ENCODE assay signal across 21 cellular contexts in the genomic region with DNA sequence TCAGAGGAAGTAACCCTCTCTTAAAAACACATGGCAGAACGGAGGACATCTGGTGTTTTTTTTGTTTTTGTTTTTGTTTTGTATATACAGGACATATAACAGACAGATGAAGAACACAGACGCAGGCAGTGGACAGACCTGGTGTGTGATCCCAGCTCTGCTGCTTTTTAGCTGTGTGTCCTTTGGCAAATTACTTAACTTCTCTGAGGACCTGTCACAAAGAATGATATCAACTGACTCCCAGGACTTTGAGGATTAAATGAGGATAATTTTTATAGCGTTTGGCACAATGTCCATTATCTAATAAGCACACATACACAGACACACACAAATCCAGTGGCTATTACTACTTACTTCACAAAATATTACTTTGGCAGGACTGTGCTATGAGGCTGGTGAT. TPM values are rescaled to one million over a fixed set of nuclear protein-coding genes. Genes with fewer than 3 reads are reported as not detected.
DNase-seq lines count a peak whose midpoint lies in the region; ATAC-seq and TF ChIP-seq lines count a peak whose summit lies in the region.
"Had no signal": no experiment of that assay in that cellular context is flagged by ENCODE, and none has a peak within 500 bp of the region (broad histone marks: within the 10 kb centered on the region; RNA-seq: fewer than 3 reads in every experiment).

No MANE protein-coding gene starts in this region.

- peaks cover 10% of the 10 kb centered on the region for H3K27me3 Mint-ChIP-seq in activated naive CD4-positive, alpha-beta T cell treated with anti-CD3 and anti-CD28 coated beads for 36 hours (ENCODE audit: low read depth)
- H3K27me3 Mint-ChIP-seq in glutamatergic neuron (ENCODE audit: unreplicated experiment): peaks cover 9% of the 10 kb centered on the region
- H3K27me3 Mint-ChIP-seq in naive thymus-derived CD8-positive, alpha-beta T cell: peaks cover 2 to 14% (median 6%) of the 10 kb centered on the region in 5 donors

- H3K36me3 Mint-ChIP-seq in activated naive CD4-positive, alpha-beta T cell treated with anti-CD3 and anti-CD28 coated beads for 36 hours (ENCODE audit: low read depth): no peaks in the 10 kb centered on the region
- no peaks in the 10 kb centered on the region for H3K36me3 Mint-ChIP-seq in glutamatergic neuron (ENCODE audit: unreplicated experiment)
- no peaks in the 10 kb centered on the region for H3K36me3 Mint-ChIP-seq in naive thymus-derived CD8-positive, alpha-beta T cell

- ATAC-seq in sciatic nerve (peak; percentile 27), GM21723 (IDR thresholded peaks at IDR 0.05; ENCODE audit: unreplicated experiment) (no peak)
- ATAC-seq in naive thymus-derived CD8-positive, alpha-beta T cell: no peak

- H3K9me3 ChIP-seq in HUES48 (ENCODE audit: control insufficient read depth, insufficient read depth, low read length): no peaks in the 10 kb centered on the region
- H3K9me3 ChIP-seq: HAP-1 had no signal

- H3K4me3 Mint-ChIP-seq in activated naive CD4-positive, alpha-beta T cell treated with anti-CD3 and anti-CD28 coated beads for 36 hours: no peak overlapping the region
- no peak overlapping the region for H3K4me3 Mint-ChIP-seq in glutamatergic neuron (ENCODE audit: unreplicated experiment)
- H3K4me3 Mint-ChIP-seq in naive thymus-derived CD8-positive, alpha-beta T cell: no peak overlapping the region

- peak overlapping the region; percentile 31 for H3K27ac ChIP-seq in HUES48 (ENCODE audit: low read depth, low read length)
- no peak overlapping the region for H3K27ac ChIP-seq in caudate nucleus (ENCODE audit: low read depth, low read length)
- H3K27ac ChIP-seq: 22Rv1 had no signal

- H3K4me3 ChIP-seq in HUES48 (ENCODE audit: low read depth, low read length): no peak overlapping the region
- H3K4me3 ChIP-seq: HAP-1 had no signal

- no peaks in the 10 kb centered on the region for H3K9me3 Mint-ChIP-seq in activated naive CD4-positive, alpha-beta T cell treated with anti-CD3 and anti-CD28 coated beads for 36 hours
- no peaks in the 10 kb centered on the region for H3K9me3 Mint-ChIP-seq in glutamatergic neuron (ENCODE audit: unreplicated experiment)
- H3K9me3 Mint-ChIP-seq in naive thymus-derived CD8-positive, alpha-beta T cell: no peaks in the 10 kb centered on the region

- H3K4me1 ChIP-seq in HUES48 (ENCODE audit: control insufficient read depth, insufficient read depth, low read length): peaks cover 32% of the 10 kb centered on the region
- H3K4me1 ChIP-seq: HAP-1 had no signal

- CTCF ChIA-PET in activated naive CD4-positive, alpha-beta T cell treated with anti-CD3 and anti-CD28 coated beads for 36 hours (lab: Charles Lee): interaction anchor here (1.2 kb wide), 1 partner anchor 54 kb away, joined by 4 read pairs; no protein-coding TSS in a partner anchor

- peak overlapping the region; percentile 30 for H3K27ac Mint-ChIP-seq in activated naive CD4-positive, alpha-beta T cell treated with anti-CD3 and anti-CD28 coated beads for 36 hours
- H3K27ac Mint-ChIP-seq in glutamatergic neuron (ENCODE audit: unreplicated experiment): peak overlapping the region; percentile 86
- no peak overlapping the region for H3K27ac Mint-ChIP-seq in naive thymus-derived CD8-positive, alpha-beta T cell

- intact Hi-C loops in activated naive CD4-positive, alpha-beta T cell treated with anti-CD3 and anti-CD28 coated beads for 36 hours (cut with micrococcal nuclease): no loop called here
- intact Hi-C loops in sciatic nerve (cut with DNase I): no loop called here

- H3K4me1 Mint-ChIP-seq in activated naive CD4-positive, alpha-beta T cell treated with anti-CD3 and anti-CD28 coated beads for 36 hours (ENCODE audit: low read depth): peaks cover 12% of the 10 kb centered on the region
- peaks cover 24% of the 10 kb centered on the region for H3K4me1 Mint-ChIP-seq in glutamatergic neuron (ENCODE audit: low read depth, unreplicated experiment)
- peaks cover 6 to 16% (median 9%) of the 10 kb centered on the region in 4 donors for H3K4me1 Mint-ChIP-seq in naive thymus-derived CD8-positive, alpha-beta T cell

- POLR2A ChIA-PET in naive thymus-derived CD8-positive, alpha-beta T cell (lab: Charles Lee): no interaction called here

- no peak for DNase-seq in activated naive CD4-positive, alpha-beta T cell treated with anti-CD3 and anti-CD28 coated beads for 36 hours
- DNase-seq in activated naive CD4-positive, alpha-beta T cell treated with Interleukin-2 at 50 U/mL for 16 hours: no peak
- DNase-seq in glutamatergic neuron (no peak), sciatic nerve (ENCODE audit: low spot score) (no peak), caudate nucleus (lab: John Stamatoyannopoulos, UW) (no peak)
- DNase-seq in naive thymus-derived CD8-positive, alpha-beta T cell: no peak
- DNase-seq: DMS79 treated with DMSO at 0.1 percent for 48 hours; IMR-90; Karpas-422; MM.1S; NCI-H1092; NCI-H1436 treated with DMSO at 0.1 percent for 48 hours; NCI-H2081; NCI-H510A; NCI-H748 treated with DMSO at 0.1 percent for 48 hours; NK-92 treated with Interleukin-12 subunit alpha and Interleukin-12 subunit beta, amount 100 ng/mL, for 24 hours had no signal

- TF ChIP-seq CTCF in glutamatergic neuron (IDR thresholded peaks at IDR 0.05; ENCODE audit: partially characterized antibody, unreplicated experiment): no peak

- H3K36me3 ChIP-seq in HUES48 (ENCODE audit: control insufficient read depth, insufficient read depth, low read length): no peaks in the 10 kb centered on the region
- H3K36me3 ChIP-seq: HAP-1 had no signal

- no peak overlapping the region for H3K9ac ChIP-seq in HUES48 (ENCODE audit: low read depth, low read length)

- H3K27me3 ChIP-seq in HUES48 (ENCODE audit: control insufficient read depth, insufficient read depth, low read length): no peaks in the 10 kb centered on the region

RNA-seq across cellular contexts. Expression of a gene that starts 3.9 kb away (rescaled TPM):
- not detected for total RNA-seq in activated naive CD4-positive, alpha-beta T cell treated with anti-CD3 and anti-CD28 coated beads for 36 hours
- not detected for total RNA-seq in glutamatergic neuron (ENCODE audit: unreplicated experiment)
- total RNA-seq in sciatic nerve: 1.1 TPM
- total RNA-seq in naive thymus-derived CD8-positive, alpha-beta T cell: not detected
- not detected for polyA plus RNA-seq in naive thymus-derived CD8-positive, alpha-beta T cell
- total RNA-seq: G401, IMR-90 had no signal
- polyA plus RNA-seq: IMR-90 had no signal

RNA-seq across cellular contexts. Expression of a gene that starts 48.3 kb away (rescaled TPM):
- total RNA-seq in activated naive CD4-positive, alpha-beta T cell treated with anti-CD3 and anti-CD28 coated beads for 36 hours: 10 to 100 TPM; 48.8 to 51.2 TPM
- total RNA-seq in glutamatergic neuron (ENCODE audit: unreplicated experiment) (35.3 TPM), sciatic nerve (27.6 TPM)
- total RNA-seq in naive thymus-derived CD8-positive, alpha-beta T cell: 10 to 100 TPM; 32.5 to 32.6 TPM
- polyA plus RNA-seq in naive thymus-derived CD8-positive, alpha-beta T cell: 10 to 100 TPM; 44.8 to 55.4 (median 45.7) TPM

Comparison
In these comparisons a context has a peak if more than half of its experiments do, and no peak if none do; other contexts are left out.
1. H3K27ac Mint-ChIP-seq: peak in activated naive CD4-positive, alpha-beta T cell treated with anti-CD3 and anti-CD28 coated beads for 36 hours (single experiment) and glutamatergic neuron (single experiment); none in naive thymus-derived CD8-positive, alpha-beta T cell (0 of 10).